In the genomic region with DNA sequence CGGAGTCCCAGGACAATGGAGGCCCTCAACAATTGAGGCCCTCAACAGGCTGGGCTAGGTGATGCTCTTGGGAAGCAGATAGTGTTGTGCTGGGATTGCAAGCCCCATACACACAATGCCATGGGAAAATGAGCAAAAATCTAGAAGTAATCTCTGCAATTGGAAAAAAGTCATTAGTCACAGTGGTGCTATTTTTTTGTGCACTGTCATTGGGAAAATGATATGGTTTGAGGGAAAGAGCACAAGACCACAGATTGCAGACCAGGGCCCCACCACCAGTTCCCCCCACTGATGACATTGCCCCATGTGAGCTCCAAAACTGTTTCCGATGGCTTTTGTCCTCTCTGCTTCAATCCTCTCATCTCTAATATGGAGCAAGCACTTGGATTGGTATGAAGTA, we compare ENCODE assay signal across 12 cellular contexts. TPM values are rescaled to one million over a fixed set of nuclear protein-coding genes. Genes with fewer than 3 reads are reported as not detected.
DNase-seq lines count a peak whose midpoint lies in the region; ATAC-seq, FAIRE-seq and TF ChIP-seq lines count a peak whose summit lies in the region.
"Had no signal": no experiment of that assay in that cellular context is flagged by ENCODE, and none has a peak within 500 bp of the region (broad histone marks: within the 10 kb centered on the region; RNA-seq: fewer than 3 reads in every experiment).

No MANE protein-coding gene starts in this region.

- no peak overlapping the region for H4K91ac ChIP-seq in H1 (replicated peaks; ENCODE audit: insufficient read length, low read length)

- H2BK20ac ChIP-seq in H1 (ENCODE audit: low read length) = no peak overlapping the region

- no peak overlapping the region for H3K14ac ChIP-seq in H1 (ENCODE audit: insufficient read length)

- peaks cover 2% of the 10 kb centered on the region for H3K27me3 Mint-ChIP-seq in activated CD4-positive, alpha-beta T cell treated with anti-CD3 and anti-CD28 coated beads for 36 hours
- no peaks in the 10 kb centered on the region for H3K27me3 Mint-ChIP-seq in stimulated activated naive CD8-positive, alpha-beta T cell treated with anti-CD3 and anti-CD28 coated beads, Interleukin-15, Interleukin-2, amounts not matched to agents 100 ng/mL and 50 ng/mL, for 24 hours

- H3K23me2 ChIP-seq in H1 (ENCODE audit: low read depth, low read length) = peaks cover 7% of the 10 kb centered on the region; the same call in 1 of the 2 replicates

- no peak for ATAC-seq in activated CD4-positive, alpha-beta T cell treated with anti-CD3 and anti-CD28 coated beads for 36 hours
- no peak for ATAC-seq in HG03571 (IDR thresholded peaks at IDR 0.05; ENCODE audit: unreplicated experiment)
- ATAC-seq: A549 had no signal

- no peak for TF ChIP-seq EP300 in H1 (IDR thresholded peaks at IDR 0.05; ENCODE audit: borderline replicate concordance in 1 of 2, low read depth in 2 of 2, low read length in 2 of 2)

- H3F3A ChIP-seq in SU-DHL-6 (ENCODE audit: insufficient read depth) = peaks cover 42% of the 10 kb centered on the region

- H3K36me3 ChIP-seq in SU-DHL-6 (ENCODE audit: low read length) (no peaks in the 10 kb centered on the region), H1 (ENCODE audit: control insufficient read depth in 2 of 4, insufficient read depth in 4 of 4, low read length in 3 of 4) (no peaks in the 10 kb centered on the region; a peak in 1 of 8 replicates)

- 0 out of 2 replicates have a peak overlapping the region, but pooled peaks have one; percentile 71 for H3K9ac ChIP-seq in SU-DHL-6 (ENCODE audit: low read length)
- H3K9ac ChIP-seq in H1 (replicated peaks in 1 of 4; ENCODE audit: extremely low read depth in 1 of 4, low read depth in 3 of 4, low read length in 3 of 4) = no peak overlapping the region; a peak in 1 of 7 replicates

- no peak overlapping the region for H4K5ac ChIP-seq in H1 (ENCODE audit: insufficient read length, low read depth, low read length)

- no peaks in the 10 kb centered on the region for H3K9me3 Mint-ChIP-seq in activated CD4-positive, alpha-beta T cell treated with anti-CD3 and anti-CD28 coated beads for 36 hours (ENCODE audit: low read depth)
- H3K9me3 Mint-ChIP-seq in stimulated activated naive CD8-positive, alpha-beta T cell treated with anti-CD3 and anti-CD28 coated beads, Interleukin-15, Interleukin-2, amounts not matched to agents 100 ng/mL and 50 ng/mL, for 24 hours = no peaks in the 10 kb centered on the region
- H3K9me3 Mint-ChIP-seq: mesothelial cell of epicardium had no signal

- no peaks in the 10 kb centered on the region for H3K27me3 ChIP-seq in SU-DHL-6 (ENCODE audit: low read length)
- H3K27me3 ChIP-seq in H1 (replicated peaks in 1 of 4; ENCODE audit: control insufficient read depth in 3 of 4, extremely low read depth in 1 of 4, insufficient read depth in 3 of 4, low read length in 3 of 4) = no peaks in the 10 kb centered on the region

- H4K8ac ChIP-seq in H1 (ENCODE audit: extremely low read depth, insufficient read depth, low read length) = no peak overlapping the region

- H3K9me2 ChIP-seq in SU-DHL-6 (replicated peaks; ENCODE audit: insufficient read depth, low read length) = no peaks in the 10 kb centered on the region

- H2BK12ac ChIP-seq in H1 (ENCODE audit: low read depth, low read length) = no peak overlapping the region

- H3K27ac Mint-ChIP-seq in activated CD4-positive, alpha-beta T cell treated with anti-CD3 and anti-CD28 coated beads for 36 hours = peak overlapping the region; percentile 73
- peak overlapping the region; percentile 12 for H3K27ac Mint-ChIP-seq in stimulated activated naive CD8-positive, alpha-beta T cell treated with anti-CD3 and anti-CD28 coated beads, Interleukin-15, Interleukin-2, amounts not matched to agents 100 ng/mL and 50 ng/mL, for 24 hours
- H3K27ac Mint-ChIP-seq: mesothelial cell of epicardium had no signal

- no peak overlapping the region for H3K4me3 ChIP-seq in SU-DHL-6 (ENCODE audit: insufficient read depth, low read length, poor library complexity, severe bottlenecking)
- H3K4me3 ChIP-seq in H1 (ENCODE audit: extremely low read depth in 1 of 4, insufficient read depth in 2 of 4, low read depth in 3 of 4, low read length in 4 of 4) = no peak overlapping the region
- H3K4me3 ChIP-seq: A549 had no signal

- TF ChIP-seq CTCF in SU-DHL-6 (IDR thresholded peaks at IDR 0.05; ENCODE audit: insufficient read depth, low read length, poor library complexity, severe bottlenecking) = no peak
- TF ChIP-seq CTCF in H1 (IDR thresholded peaks at IDR 0.05; ENCODE audit: control extremely low read depth in 1 of 3, insufficient read depth in 1 of 3, low read depth in 1 of 3, low read length in 3 of 3) = no peak

- 0 out of 2 replicates have a peak overlapping the region, but pooled peaks have one; percentile 17 for H2AK5ac ChIP-seq in H1 (ENCODE audit: low read depth, low read length)

- peak overlapping the region; percentile 65 for H3K4me2 ChIP-seq in SU-DHL-6 (ENCODE audit: low read depth, low read length, poor library complexity, severe bottlenecking)
- H3K4me2 ChIP-seq in H1 (ENCODE audit: insufficient read depth in 1 of 2, low read depth in 2 of 2, low read length in 2 of 2) = no peak overlapping the region; a peak in 1 of 4 replicates

- no peak overlapping the region for H3K23ac ChIP-seq in H1 (ENCODE audit: insufficient read length)

- POLR2A ChIA-PET in activated CD4-positive, alpha-beta T cell treated with anti-CD3 and anti-CD28 coated beads for 36 hours (lab: Charles Lee) = interaction anchor here (0.7 kb wide), 1 partner anchor 24 kb away, joined by 3 read pairs; no protein-coding TSS in a partner anchor
- POLR2A ChIA-PET in H1 (lab: Charles Lee; ENCODE audit: partially characterized antibody) = no interaction called here

- H3K9me3 ChIP-seq in SU-DHL-6 (ENCODE audit: insufficient read depth, low read length) (no peaks in the 10 kb centered on the region), H1 (ENCODE audit: insufficient read depth in 2 of 2, low read depth in 1 of 2, low read length in 1 of 2) (no peaks in the 10 kb centered on the region)
- H3K9me3 ChIP-seq: A549 had no signal

- H3K4me3 Mint-ChIP-seq in activated CD4-positive, alpha-beta T cell treated with anti-CD3 and anti-CD28 coated beads for 36 hours = peak overlapping the region; percentile 54
- H3K4me3 Mint-ChIP-seq in stimulated activated naive CD8-positive, alpha-beta T cell treated with anti-CD3 and anti-CD28 coated beads, Interleukin-15, Interleukin-2, amounts not matched to agents 100 ng/mL and 50 ng/mL, for 24 hours = peak overlapping the region; percentile 54

- H3K4me1 ChIP-seq in H1 (replicated peaks in 1 of 4; ENCODE audit: control insufficient read depth in 3 of 4, insufficient read depth in 4 of 4, low read length in 3 of 4) = no peaks in the 10 kb centered on the region

- DNase-seq in activated CD4-positive, alpha-beta T cell treated with anti-CD3 and anti-CD28 coated beads for 36 hours = no peak
- no peak for DNase-seq in activated CD4-positive, alpha-beta T cell treated with anti-CD3 and anti-CD28 coated beads for 1 hour
- DNase-seq in H1 (ENCODE audit: low read depth in 1 of 2, low spot score in 2 of 2) (no peak), frontal cortex (ENCODE audit: low spot score in 2 of 2) (no peak), NCI-H510A (lab: John Stamatoyannopoulos, UW) (no peak)
- DNase-seq: activated CD4-positive, CD25-positive, alpha-beta regulatory T cell treated with anti-CD3 and anti-CD28 coated beads, Interleukin-2, amount 50 U/mL, for 72 hours had no signal

- H3K27ac ChIP-seq in SU-DHL-6 (ENCODE audit: low read depth, low read length) (peak overlapping the region; percentile 23; the same call in 1 of the 2 replicates), H1 (ENCODE audit: low read depth, low read length) (no peak overlapping the region)

- WGBS in H1 (ENCODE audit: extremely low coverage in 1 of 2, insufficient coverage in 1 of 2, insufficient read length in 1 of 2, insufficient replicate concordance in 2 of 2, low coverage in 1 of 2, low lambda C conversion rate in 2 of 2, missing lambda C conversion rate in 1 of 2), 2 experiments = 91% methylated on average over 2 of the region's 2 CpGs; no CpG with 5 or more reads in 1 of the 2 experiments

- H2BK15ac ChIP-seq in H1 (ENCODE audit: low read length) = no peak overlapping the region

- peaks cover 50% of the 10 kb centered on the region for H3K4me1 Mint-ChIP-seq in activated CD4-positive, alpha-beta T cell treated with anti-CD3 and anti-CD28 coated beads for 36 hours
- peaks cover 48% of the 10 kb centered on the region for H3K4me1 Mint-ChIP-seq in stimulated activated naive CD8-positive, alpha-beta T cell treated with anti-CD3 and anti-CD28 coated beads, Interleukin-15, Interleukin-2, amounts not matched to agents 100 ng/mL and 50 ng/mL, for 24 hours (ENCODE audit: low read depth)

- no peak overlapping the region for H3K4ac ChIP-seq in H1 (replicated peaks; ENCODE audit: insufficient read length, low read depth, low read length)

- no peaks in the 10 kb centered on the region for H4K20me1 ChIP-seq in SU-DHL-6 (ENCODE audit: low read depth, low read length)
- H4K20me1 ChIP-seq in H1 (replicated peaks in 1 of 2; ENCODE audit: control insufficient read depth in 1 of 2, insufficient read depth in 2 of 2, low read length in 2 of 2) = peaks cover 0 to 3% of the 10 kb centered on the region in 2 experiments

- CTCF ChIA-PET in activated CD4-positive, alpha-beta T cell treated with anti-CD3 and anti-CD28 coated beads for 36 hours (lab: Charles Lee) = interaction anchor here (0.9 kb wide), 1 partner anchor 166 kb away, joined by 3 read pairs; no protein-coding TSS in a partner anchor
- CTCF ChIA-PET in H1 (lab: Charles Lee; ENCODE audit: partially characterized antibody) = interaction anchor here (1.2 to 1.3 kb wide), 2 partner anchors 54 to 73 kb away, joined by 3 to 4 read pairs; no protein-coding TSS in a partner anchor

- intact Hi-C loops in activated CD4-positive, alpha-beta T cell treated with anti-CD3 and anti-CD28 coated beads for 36 hours (cut with DNase I, micrococcal nuclease) = no loop called here

- no peak overlapping the region for H3K18ac ChIP-seq in H1 (ENCODE audit: extremely low read depth, low read length)

- TF ChIP-seq RAD21 in H1 (IDR thresholded peaks at IDR 0.05 in 1 of 2, conservative IDR thresholded peaks at IDR 0.05 in 1 of 2; ENCODE audit: low read depth in 2 of 2, low read length in 2 of 2) = no peak

- no peak for TF ChIP-seq POLR2A in H1 (IDR thresholded peaks at IDR 0.05; ENCODE audit: control extremely low read depth in 1 of 2, low read depth in 2 of 2, low read length in 2 of 2)

- H3K79me2 ChIP-seq in SU-DHL-6 (ENCODE audit: insufficient read depth, low read length) = peaks cover 25% of the 10 kb centered on the region
- peaks cover 0 to 9% of the 10 kb centered on the region in 2 experiments; a peak in 1 of 4 replicates for H3K79me2 ChIP-seq in H1 (ENCODE audit: control insufficient read depth in 1 of 2, insufficient read depth in 2 of 2, low read length in 2 of 2)

- peaks cover 6% of the 10 kb centered on the region; the same call in 1 of the 2 replicates for H3K79me1 ChIP-seq in H1 (ENCODE audit: low read depth, low read length)

- no peak overlapping the region for H3K56ac ChIP-seq in H1 (replicated peaks; ENCODE audit: insufficient read length, low read depth, low read length)

- no peak overlapping the region for H2BK120ac ChIP-seq in H1 (replicated peaks; ENCODE audit: low read depth, low read length)

- H2BK5ac ChIP-seq in H1 (ENCODE audit: low read depth, low read length) = no peak overlapping the region

- H2AFZ ChIP-seq in SU-DHL-6 (ENCODE audit: low read depth, low read length, severe bottlenecking) (no peak overlapping the region), H1 (ENCODE audit: low read length) (no peak overlapping the region)

- H3K36me3 Mint-ChIP-seq in activated CD4-positive, alpha-beta T cell treated with anti-CD3 and anti-CD28 coated beads for 36 hours (ENCODE audit: low read depth) = peaks cover 9% of the 10 kb centered on the region
- H3K36me3 Mint-ChIP-seq in stimulated activated naive CD8-positive, alpha-beta T cell treated with anti-CD3 and anti-CD28 coated beads, Interleukin-15, Interleukin-2, amounts not matched to agents 100 ng/mL and 50 ng/mL, for 24 hours (ENCODE audit: low read depth) = peaks cover 5% of the 10 kb centered on the region
- H3K36me3 Mint-ChIP-seq: mesothelial cell of epicardium had no signal

- FAIRE-seq in H1 (lab: Jason Lieb, UNC) = no peak
- no peak for FAIRE-seq in frontal cortex (lab: Jason Lieb, UNC)
- FAIRE-seq: A549, GM18507 had no signal

RNA-seq across cellular contexts. Expression of gene KCTD7, which starts 1.8 kb away (rescaled TPM):
- total RNA-seq in activated CD4-positive, alpha-beta T cell treated with anti-CD3 and anti-CD28 coated beads for 36 hours = 1 to 10 TPM; 7.8 TPM
- total RNA-seq in H1 (2021; fragmentation: NEBNext Ultra II Directional; extraction: Animal tissue kit (Norgen Biotek cat#: 25700)) = 7.7 and 8.6 TPM in 2 replicates
- 11.9 and 20.9 TPM in 2 replicates for polyA plus RNA-seq in H1 (2011; rRNA removed)
- 15.6 TPM for polyA plus RNA-seq in H1 (2011; cell fraction: cytosol; rRNA removed)
- polyA plus RNA-seq in H1 (2011; cell fraction: nucleus; rRNA removed) = 27.3 TPM
- 5.4 to 7.5 TPM (median 6.9 TPM) in 4 replicates for polyA plus RNA-seq in H1 (2012, experiment 1 of 2)
- polyA plus RNA-seq in H1 (2012, experiment 2 of 2) = 4.1 TPM
- 6.6 TPM for polyA plus RNA-seq in H1 (2013, experiment 1 of 2)
- 6.0 TPM for polyA plus RNA-seq in H1 (2013, experiment 2 of 2)
- polyA minus RNA-seq in H1 (2011; rRNA and poly(A)+ RNA removed) = 12.0 and 16.0 TPM in 2 replicates
- 7.9 TPM for polyA minus RNA-seq in H1 (2011; cell fraction: cytosol; rRNA and poly(A)+ RNA removed)
- polyA minus RNA-seq in H1 (2011; cell fraction: nucleus; rRNA and poly(A)+ RNA removed) = 9.1 TPM
- total RNA-seq in frontal cortex = 33.8 TPM
